ENCODE assay signal across 30 cellular contexts in the genomic region with DNA sequence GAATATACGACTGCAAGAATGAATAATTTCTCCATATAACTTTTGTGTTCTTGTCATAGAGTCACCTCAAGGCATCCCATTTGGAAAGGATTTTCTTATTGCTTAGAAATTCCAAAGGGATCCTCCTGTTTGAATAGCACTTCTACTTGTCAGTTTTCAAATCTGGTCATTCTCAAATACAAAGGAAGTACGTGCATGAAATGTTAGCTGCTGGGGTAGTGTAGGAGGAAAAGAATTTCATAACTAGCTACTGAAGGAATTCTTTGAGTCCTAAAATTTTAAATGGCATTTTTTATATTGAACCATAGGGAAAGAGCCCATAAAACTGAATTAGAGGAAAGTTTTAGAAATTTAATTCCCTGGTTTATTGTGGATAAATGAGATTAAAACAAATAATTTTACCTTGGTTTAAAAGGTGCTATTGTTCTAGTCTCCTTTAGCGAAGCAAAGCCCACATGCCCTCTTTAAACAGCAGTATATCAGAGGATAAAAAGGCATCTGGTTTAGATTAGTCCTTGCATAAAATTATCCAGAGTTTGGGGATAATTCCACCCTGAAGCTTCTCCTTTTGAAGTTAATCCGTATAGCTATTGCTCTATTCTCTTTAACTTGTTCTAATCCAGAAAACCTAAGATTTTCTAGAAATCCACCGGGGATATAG. TPM values are rescaled to one million over a fixed set of nuclear protein-coding genes. Genes with fewer than 3 reads are reported as not detected.
DNase-seq lines count a peak whose midpoint lies in the region; ATAC-seq, FAIRE-seq and TF ChIP-seq lines count a peak whose summit lies in the region.
"Had no signal": no experiment of that assay in that cellular context is flagged by ENCODE, and none has a peak within 500 bp of the region (broad histone marks: within the 10 kb centered on the region; RNA-seq: fewer than 3 reads in every experiment).

No MANE protein-coding gene starts in this region.

- H3K27me3 Mint-ChIP-seq in nephron (ENCODE audit: low read depth) (no peaks in the 10 kb centered on the region), type B pancreatic cell (peaks cover 2% of the 10 kb centered on the region), endothelial cell (ENCODE audit: unreplicated experiment) (peaks cover 11% of the 10 kb centered on the region)

- H3K9me3 Mint-ChIP-seq in nephron (no peaks in the 10 kb centered on the region), type B pancreatic cell (no peaks in the 10 kb centered on the region), endothelial cell (ENCODE audit: unreplicated experiment) (no peaks in the 10 kb centered on the region)

- peak overlapping the region; percentile 73 to 84 (median 78) for H3K27ac Mint-ChIP-seq in nephron
- H3K27ac Mint-ChIP-seq in type B pancreatic cell: no peak overlapping the region
- no peak overlapping the region for H3K27ac Mint-ChIP-seq in endothelial cell (ENCODE audit: unreplicated experiment)
- H3K27ac Mint-ChIP-seq: activated CD4-positive, alpha-beta T cell treated with anti-CD3 and anti-CD28 coated beads for 36 hours; activated CD8-positive, alpha-beta T cell treated with anti-CD3 and anti-CD28 coated beads, Interleukin-2, amount 10 ng/mL, durations not matched to agents 7 days and 5 days; activated naive CD4-positive, alpha-beta T cell treated with anti-CD3 and anti-CD28 coated beads, Interleukin-2, amount 10 ng/mL, durations not matched to agents 7 days and 5 days; activated T-helper 17 cell treated with anti-CD3 and anti-CD28 coated beads, Interleukin-2, amount 50 U/mL, for 72 hours; naive thymus-derived CD8-positive, alpha-beta T cell; stimulated activated naive CD8-positive, alpha-beta T cell treated with anti-CD3 and anti-CD28 coated beads, Interleukin-15, Interleukin-2, amounts not matched to agents 100 ng/mL and 50 ng/mL, for 24 hours had no signal

- ATAC-seq in HG03139 (IDR thresholded peaks at IDR 0.05; ENCODE audit: unreplicated experiment) (no peak), HG02610 (IDR thresholded peaks at IDR 0.05; ENCODE audit: unreplicated experiment) (no peak)
- ATAC-seq: activated CD4-positive, alpha-beta T cell treated with anti-CD3 and anti-CD28 coated beads for 36 hours; activated CD8-positive, alpha-beta T cell treated with anti-CD3 and anti-CD28 coated beads, Interleukin-2, amount 10 ng/mL, durations not matched to agents 7 days and 5 days; activated T-helper 17 cell treated with anti-CD3 and anti-CD28 coated beads, Interleukin-2, amount 50 U/mL, for 72 hours; foreskin keratinocyte; heart left ventricle; left ventricle myocardium superior; naive thymus-derived CD8-positive, alpha-beta T cell; Panc1 had no signal

- peaks cover 43% of the 10 kb centered on the region for H3K4me1 Mint-ChIP-seq in nephron
- peaks cover 36% of the 10 kb centered on the region for H3K4me1 Mint-ChIP-seq in type B pancreatic cell (ENCODE audit: unreplicated experiment)
- H3K4me1 Mint-ChIP-seq in endothelial cell (ENCODE audit: unreplicated experiment): peaks cover 10% of the 10 kb centered on the region
- H3K4me1 Mint-ChIP-seq: activated CD4-positive, alpha-beta T cell treated with anti-CD3 and anti-CD28 coated beads for 36 hours; activated naive CD4-positive, alpha-beta T cell treated with anti-CD3 and anti-CD28 coated beads, Interleukin-2, amount 10 ng/mL, durations not matched to agents 7 days and 5 days; activated T-helper 17 cell treated with anti-CD3 and anti-CD28 coated beads, Interleukin-2, amount 50 U/mL, for 72 hours had no signal

- H3K36me3 Mint-ChIP-seq in nephron (ENCODE audit: low read depth): no peaks in the 10 kb centered on the region
- no peaks in the 10 kb centered on the region for H3K36me3 Mint-ChIP-seq in type B pancreatic cell
- H3K36me3 Mint-ChIP-seq in endothelial cell (ENCODE audit: low read depth, unreplicated experiment): peaks cover 6% of the 10 kb centered on the region
- H3K36me3 Mint-ChIP-seq: activated naive CD4-positive, alpha-beta T cell treated with anti-CD3 and anti-CD28 coated beads, Interleukin-2, amount 10 ng/mL, durations not matched to agents 7 days and 5 days had no signal

- peak; percentile 76 for FAIRE-seq in endometrium (lab: Jason Lieb, UNC)
- FAIRE-seq: kidney had no signal

- peak; percentile 35 for DNase-seq in NCI-H226
- DNase-seq in type B pancreatic cell (ENCODE audit: extremely low spot score, unreplicated experiment): no peak
- DNase-seq in endothelial cell (ENCODE audit: low spot score): no peak
- DNase-seq: activated CD4-positive, alpha-beta T cell treated with anti-CD3 and anti-CD28 coated beads for 36 hours; activated CD8-positive, alpha-beta T cell treated with anti-CD3 and anti-CD28 coated beads, Interleukin-2, amount 10 ng/mL, durations not matched to agents 7 days and 5 days; activated naive CD4-positive, alpha-beta T cell treated with anti-CD3 and anti-CD28 coated beads, Interleukin-2, amount 10 ng/mL, durations not matched to agents 7 days and 5 days; amygdala; Caco-2; DMS53; effector CD8-positive, alpha-beta T cell; erythroblast; foreskin keratinocyte; HCEC 1CT; heart left ventricle; kidney; left ventricle myocardium superior; MM.1S; naive thymus-derived CD8-positive, alpha-beta T cell; NCI-H2029 treated with DMSO at 0.1 percent for 48 hours; NCI-H526 treated with DMSO at 0.1 percent for 48 hours; SHP77; T-helper 9 cell; thyroid gland had no signal

- H3K4me3 Mint-ChIP-seq in nephron (peak overlapping the region; percentile 70 to 76 (median 73)), type B pancreatic cell (peak overlapping the region; percentile 37), endothelial cell (ENCODE audit: unreplicated experiment) (no peak overlapping the region)
- H3K4me3 Mint-ChIP-seq: activated CD4-positive, alpha-beta T cell treated with anti-CD3 and anti-CD28 coated beads for 36 hours; activated CD8-positive, alpha-beta T cell treated with anti-CD3 and anti-CD28 coated beads, Interleukin-2, amount 10 ng/mL, durations not matched to agents 7 days and 5 days; activated naive CD4-positive, alpha-beta T cell treated with anti-CD3 and anti-CD28 coated beads, Interleukin-2, amount 10 ng/mL, durations not matched to agents 7 days and 5 days; activated T-helper 17 cell treated with anti-CD3 and anti-CD28 coated beads, Interleukin-2, amount 50 U/mL, for 72 hours; naive thymus-derived CD8-positive, alpha-beta T cell; stimulated activated naive CD8-positive, alpha-beta T cell treated with anti-CD3 and anti-CD28 coated beads, Interleukin-15, Interleukin-2, amounts not matched to agents 100 ng/mL and 50 ng/mL, for 24 hours had no signal

- TF ChIP-seq CTCF in nephron (IDR thresholded peaks at IDR 0.05; ENCODE audit: unreplicated experiment in 3 of 3) (no peak), type B pancreatic cell (conservative IDR thresholded peaks at IDR 0.05) (no peak), endothelial cell (IDR thresholded peaks at IDR 0.05; ENCODE audit: unreplicated experiment) (no peak)

RNA-seq across cellular contexts. Expression of gene MPDZ, which starts 2.0 kb away (rescaled TPM):
- 20.3 and 53.0 TPM in 2 replicates for total RNA-seq in type B pancreatic cell (ENCODE audit: low replicate concordance)
- total RNA-seq in endothelial cell (ENCODE audit: unreplicated experiment): 97.0 TPM
- total RNA-seq: activated CD4-positive, alpha-beta T cell treated with anti-CD3 and anti-CD28 coated beads for 36 hours; activated CD8-positive, alpha-beta T cell treated with anti-CD3 and anti-CD28 coated beads, Interleukin-2, amount 10 ng/mL, durations not matched to agents 7 days and 5 days; activated T-helper 17 cell treated with anti-CD3 and anti-CD28 coated beads, Interleukin-2, amount 50 U/mL, for 72 hours; Caco-2; naive thymus-derived CD8-positive, alpha-beta T cell had no signal

Comparison
In these comparisons a context has a peak if more than half of its experiments do, and no peak if none do; other contexts are left out.
1. H3K27ac Mint-ChIP-seq: peak in nephron (3 of 3); none in type B pancreatic cell (single experiment) and endothelial cell (single experiment).